In the genomic region with DNA sequence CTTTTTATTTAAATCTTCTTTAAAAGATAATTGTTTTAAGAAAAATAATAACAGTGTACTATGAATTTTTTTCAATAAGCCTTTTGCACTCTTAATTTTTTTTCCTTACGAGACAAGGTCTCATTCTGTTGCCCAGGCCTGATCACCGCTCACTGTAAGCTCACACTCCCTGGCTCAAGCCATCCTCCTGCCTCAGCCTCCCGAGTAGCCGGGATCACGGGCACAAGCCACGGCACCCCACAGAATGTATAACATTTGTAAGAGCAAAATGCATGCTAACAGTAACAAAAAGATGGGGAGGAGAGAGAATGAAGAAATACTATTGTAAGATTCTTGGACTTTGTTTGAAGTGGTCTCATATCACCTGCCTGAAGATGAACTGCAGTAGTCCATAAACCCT, we compare ENCODE assay signal across 28 cellular contexts.
DNase-seq lines count a peak whose midpoint lies in the region; ATAC-seq, FAIRE-seq and TF ChIP-seq lines count a peak whose summit lies in the region.
"Had no signal": no experiment of that assay in that cellular context is flagged by ENCODE, and none has a peak within 500 bp of the region (broad histone marks: within the 10 kb centered on the region; RNA-seq: fewer than 3 reads in every experiment).

No MANE protein-coding gene starts in this region.

- no peaks in the 10 kb centered on the region for H3K36me3 ChIP-seq in kidney (ENCODE audit: control insufficient read depth in 1 of 2, insufficient read depth in 2 of 2, low read length in 2 of 2)
- H3K36me3 ChIP-seq: HAP-1 had no signal

- no peak for TF ChIP-seq CTCF in kidney (IDR thresholded peaks at IDR 0.05; ENCODE audit: borderline replicate concordance, extremely low read depth, insufficient read depth)

- H3K27ac Mint-ChIP-seq in T-helper 2 cell treated with Interferon-gamma antibody and Interleukin-4, amounts not matched to agents 5 μg/mL and 100 μg/mL, for 36 hours: peak overlapping the region; percentile 66
- H3K27ac Mint-ChIP-seq: CD8-positive, alpha-beta T cell; GM23338 had no signal

- H3K27me3 ChIP-seq in right cardiac atrium (ENCODE audit: control insufficient read depth, insufficient read depth): no peaks in the 10 kb centered on the region
- H3K27me3 ChIP-seq: MG63 had no signal

- H3K4me1 ChIP-seq in right cardiac atrium (ENCODE audit: control insufficient read depth, insufficient read depth, low read length) (no peaks in the 10 kb centered on the region), kidney (ENCODE audit: control insufficient read depth in 1 of 2, insufficient read depth in 1 of 2, low read depth in 1 of 2, low read length in 2 of 2) (peaks cover 0 to 4% of the 10 kb centered on the region in 2 donors)
- H3K4me1 ChIP-seq: HAP-1 had no signal

- FAIRE-seq in kidney (lab: Jason Lieb, UNC): no peak
- FAIRE-seq: G401.6, GM12892, K562 had no signal

- no peak overlapping the region for H3K27ac ChIP-seq in right cardiac atrium (ENCODE audit: low read length)
- H3K27ac ChIP-seq in kidney (ENCODE audit: low read depth in 2 of 2, low read length in 2 of 2): no peak overlapping the region
- H3K27ac ChIP-seq: 22Rv1; BLaER1 treated with 17β-estradiol and CSF1 and Interleukin-3, amounts not matched to agents 10 nM and 100 nM; HL-60 had no signal

- no peak overlapping the region for H3K4me3 Mint-ChIP-seq in T-helper 2 cell treated with Interferon-gamma antibody and Interleukin-4, amounts not matched to agents 5 μg/mL and 100 μg/mL, for 36 hours
- H3K4me3 Mint-ChIP-seq: CD8-positive, alpha-beta T cell; GM23338 had no signal

- no peak overlapping the region for H3K4me3 ChIP-seq in right cardiac atrium (ENCODE audit: low read length)
- H3K4me3 ChIP-seq in kidney (ENCODE audit: low read length in 2 of 2): no peak overlapping the region
- H3K4me3 ChIP-seq: BLaER1 treated with 17β-estradiol and CSF1 and Interleukin-3, amounts not matched to agents 10 nM and 100 nM; GM23338; HAP-1; K562; MG63 had no signal

- H3K4me1 Mint-ChIP-seq in T-helper 2 cell treated with Interferon-gamma antibody and Interleukin-4, amounts not matched to agents 5 μg/mL and 100 μg/mL, for 36 hours (ENCODE audit: low read depth): peaks cover 59% of the 10 kb centered on the region

- WGBS in right cardiac atrium: 98% methylated on average over 6 of the region's 6 CpGs

- peaks cover 16% of the 10 kb centered on the region for H3K9me3 Mint-ChIP-seq in T-helper 2 cell treated with Interferon-gamma antibody and Interleukin-4, amounts not matched to agents 5 μg/mL and 100 μg/mL, for 36 hours
- H3K9me3 Mint-ChIP-seq: CD8-positive, alpha-beta T cell; GM23338 had no signal

- DNase-seq in T-helper 2 cell treated with Interferon-gamma antibody and Interleukin-4, amounts not matched to agents 5 μg/mL and 100 μg/mL, for 36 hours (ENCODE audit: low spot score): no peak
- DNase-seq in T-helper 2 cell: no peak
- DNase-seq in left ventricle myocardium superior: peak; percentile 8
- DNase-seq in right cardiac atrium: no peak
- DNase-seq in kidney: peak; percentile 15
- DNase-seq in GM19238 (ENCODE audit: insufficient read length, low spot score): no peak
- DNase-seq in superior temporal gyrus (ENCODE audit: extremely low spot score): no peak
- DNase-seq: CD8-positive, alpha-beta T cell; DMS153; MG63; NCI-H1417; NCI-H1694 treated with DMSO at 0.1 percent for 48 hours; NCI-H2081 treated with DMSO at 0.1 percent for 48 hours; NCI-H2171 treated with DMSO at 0.1 percent for 48 hours; NCI-H446; NCI-H526; PC-3; SHP77 had no signal

- H3K9ac ChIP-seq in kidney (ENCODE audit: low read length in 2 of 2): no peak overlapping the region
- H3K9ac ChIP-seq: BLaER1 treated with 17β-estradiol and CSF1 and Interleukin-3, amounts not matched to agents 10 nM and 100 nM had no signal

- H3K9me3 ChIP-seq in right cardiac atrium (ENCODE audit: control insufficient read depth, low read length) (no peaks in the 10 kb centered on the region), kidney (ENCODE audit: control insufficient read depth in 1 of 2, low read length in 2 of 2) (no peaks in the 10 kb centered on the region)
- H3K9me3 ChIP-seq: BLaER1 treated with 17β-estradiol and CSF1 and Interleukin-3, amounts not matched to agents 10 nM and 100 nM; HAP-1; MG63 had no signal

- no peak for ATAC-seq in left ventricle myocardium superior
- ATAC-seq in right cardiac atrium: no peak
- no peak for ATAC-seq in HG03460 (IDR thresholded peaks at IDR 0.05; ENCODE audit: unreplicated experiment)
- ATAC-seq: CD8-positive, alpha-beta T cell; GM23338; HepG2; K562; PC-3 had no signal

- peaks cover 70% of the 10 kb centered on the region for H3K36me3 Mint-ChIP-seq in T-helper 2 cell treated with Interferon-gamma antibody and Interleukin-4, amounts not matched to agents 5 μg/mL and 100 μg/mL, for 36 hours (ENCODE audit: low read depth)

- intact Hi-C loops in left ventricle myocardium superior (cut with micrococcal nuclease): no loop called here
- intact Hi-C loops in right cardiac atrium (cut with DNase I): loop anchor here in 1 of 4 donors (5.0 kb wide), 1 partner anchor 108 kb away; no protein-coding TSS in a partner anchor
- intact Hi-C loops in kidney (cut with DNase I): no loop called here

- no peaks in the 10 kb centered on the region for H3K27me3 Mint-ChIP-seq in T-helper 2 cell treated with Interferon-gamma antibody and Interleukin-4, amounts not matched to agents 5 μg/mL and 100 μg/mL, for 36 hours (ENCODE audit: low read depth)

Comparison
In these comparisons a context has a peak if more than half of its experiments do, and no peak if none do; other contexts are left out.
1. DNase-seq: peak in left ventricle myocardium superior (single experiment) and kidney (single experiment); none in T-helper 2 cell treated with Interferon-gamma antibody and Interleukin-4, amounts not matched to agents 5 μg/mL and 100 μg/mL, for 36 hours (single experiment), T-helper 2 cell (0 of 5), right cardiac atrium (0 of 3), GM19238 (single experiment) and superior temporal gyrus (single experiment).